Comparison of ENCODE assay signal across 8 cellular contexts in genomic region chr13:108217307-108218043, GRCh38. TPM values are rescaled to one million over a fixed set of nuclear protein-coding genes. Genes with fewer than 3 reads are reported as not detected.
DNase-seq lines count a peak whose midpoint lies in the region; ATAC-seq and TF ChIP-seq lines count a peak whose summit lies in the region.
"Not testable (repeated sequence)": the region's sequence is repeated elsewhere in the genome, so short reads cannot be mapped to it uniquely, and the experiment has no call there.

No MANE protein-coding gene starts in this region.

- peak overlapping the region; percentile 91 to 100 (median 98) for H3K4me3 ChIP-seq in BLaER1 treated with 17β-estradiol and CSF1 and Interleukin-3, amounts not matched to agents 10 nM and 100 nM
- H3K4me3 ChIP-seq in RWPE2 (ENCODE audit: severe bottlenecking) (peak overlapping the region; percentile 54), endocrine pancreas (ENCODE audit: control insufficient read depth, insufficient read depth, low read length) (peak overlapping the region; percentile 88), iPS-18c (ENCODE audit: insufficient read depth, low read depth, low read length) (peak overlapping the region; percentile 87), neural cell (ENCODE audit: low read length) (peak overlapping the region; percentile 89), subcutaneous abdominal adipose tissue (ENCODE audit: low read depth in 1 of 5, low read length in 5 of 5) (peak overlapping the region; percentile 85 to 92 (median 91))

- not testable (repeated sequence) for H3F3A ChIP-seq in neural cell (ENCODE audit: insufficient read depth, low read length, poor library complexity, severe bottlenecking)

- not testable (repeated sequence) for H3K9me3 ChIP-seq in BLaER1 treated with 17β-estradiol and CSF1 and Interleukin-3, amounts not matched to agents 10 nM and 100 nM (replicated peaks in 1 of 11); RWPE2 (ENCODE audit: severe bottlenecking); endocrine pancreas (ENCODE audit: control insufficient read depth, low read length); iPS-18c (ENCODE audit: control insufficient read depth, insufficient read depth, low read length); neural cell (ENCODE audit: low read length); subcutaneous abdominal adipose tissue (ENCODE audit: control insufficient read depth in 5 of 5, low read length in 5 of 5)

- peak; percentile 0 for ATAC-seq in HG03025 (IDR thresholded peaks at IDR 0.05; ENCODE audit: low FRiP score, unreplicated experiment)
- not testable (repeated sequence) for ATAC-seq in RWPE2 (ENCODE audit: low read depth)
- peak in 1 of 2 donors; percentile 0 for ATAC-seq in activated naive CD4-positive, alpha-beta T cell treated with anti-CD3 and anti-CD28 coated beads, Interleukin-2, amount 50 U/mL, for 72 hours

- not testable (repeated sequence) for DNase-seq in RWPE2 (ENCODE audit: low spot score); activated naive CD4-positive, alpha-beta T cell treated with anti-CD3 and anti-CD28 coated beads, Interleukin-2, amount 50 U/mL, for 72 hours (ENCODE audit: low spot score in 2 of 2)

- H3K9me3 Mint-ChIP-seq in activated naive CD4-positive, alpha-beta T cell treated with anti-CD3 and anti-CD28 coated beads, Interleukin-2, amount 50 U/mL, for 72 hours: not testable (repeated sequence)

- peak overlapping the region; percentile 80 to 93 (median 89) for H3K4me2 ChIP-seq in BLaER1 treated with 17β-estradiol and CSF1 and Interleukin-3, amounts not matched to agents 10 nM and 100 nM
- peak overlapping the region; percentile 87 for H3K4me2 ChIP-seq in neural cell (ENCODE audit: low read length)

- TF ChIP-seq CTCF in RWPE2 (IDR thresholded peaks at IDR 0.05; ENCODE audit: poor library complexity, severe bottlenecking); neural cell (IDR thresholded peaks at IDR 0.05; ENCODE audit: poor library complexity, severe bottlenecking): not testable (repeated sequence)

- peaks cover 0 to 10% (median 0%) of the 10 kb centered on the region in 11 experiments; a peak in 9 of 22 replicates for H3K36me3 ChIP-seq in BLaER1 treated with 17β-estradiol and CSF1 and Interleukin-3, amounts not matched to agents 10 nM and 100 nM
- H3K36me3 ChIP-seq in RWPE2 (ENCODE audit: low read depth); endocrine pancreas (ENCODE audit: control insufficient read depth, insufficient read depth, low read length); neural cell (ENCODE audit: insufficient read depth, low read length); subcutaneous abdominal adipose tissue (ENCODE audit: control insufficient read depth in 5 of 5, insufficient read depth in 5 of 5, low read length in 5 of 5): not testable (repeated sequence)

- H3K9me2 ChIP-seq in neural cell (ENCODE audit: insufficient read depth, low read length): not testable (repeated sequence)

- peak overlapping the region; percentile 94 to 99 (median 97) for H3K9ac ChIP-seq in BLaER1 treated with 17β-estradiol and CSF1 and Interleukin-3, amounts not matched to agents 10 nM and 100 nM
- H3K9ac ChIP-seq in endocrine pancreas (ENCODE audit: control insufficient read depth, insufficient read depth, low read length): peak overlapping the region; percentile 97
- peak overlapping the region; percentile 82 for H3K9ac ChIP-seq in neural cell (ENCODE audit: low read length)
- H3K9ac ChIP-seq in subcutaneous abdominal adipose tissue (ENCODE audit: low read length in 5 of 5): peak overlapping the region; percentile 91 to 97 (median 94)

- TF ChIP-seq EP300 in neural cell (conservative IDR thresholded peaks at IDR 0.05; ENCODE audit: poor library complexity, severe bottlenecking): not testable (repeated sequence)

- H4K20me1 ChIP-seq in BLaER1 treated with 17β-estradiol and CSF1 and Interleukin-3, amounts not matched to agents 10 nM and 100 nM: peaks cover 12 to 33% (median 26%) of the 10 kb centered on the region in 11 experiments; a peak in 19 of 22 replicates
- not testable (repeated sequence) for H4K20me1 ChIP-seq in neural cell (ENCODE audit: insufficient read depth)

- peak overlapping the region; percentile 78 for H2AFZ ChIP-seq in neural cell (ENCODE audit: low read depth, low read length)

- not testable (repeated sequence) for H3K27me3 ChIP-seq in BLaER1 treated with 17β-estradiol and CSF1 and Interleukin-3, amounts not matched to agents 10 nM and 100 nM; RWPE2 (ENCODE audit: insufficient read depth, poor library complexity, severe bottlenecking); endocrine pancreas (ENCODE audit: control insufficient read depth, insufficient read depth, low read length); neural cell (ENCODE audit: insufficient read depth, low read depth, low read length); subcutaneous abdominal adipose tissue (ENCODE audit: control insufficient read depth in 5 of 5, insufficient read depth in 4 of 5, low read length in 5 of 5)

- TF ChIP-seq RAD21 in neural cell (conservative IDR thresholded peaks at IDR 0.05): not testable (repeated sequence)

- peak overlapping the region; percentile 98 for H3K27ac Mint-ChIP-seq in activated naive CD4-positive, alpha-beta T cell treated with anti-CD3 and anti-CD28 coated beads, Interleukin-2, amount 50 U/mL, for 72 hours

- peaks cover 47 to 68% (median 63%) of the 10 kb centered on the region in 10 experiments for H3K4me1 ChIP-seq in BLaER1 treated with 17β-estradiol and CSF1 and Interleukin-3, amounts not matched to agents 10 nM and 100 nM
- peaks cover 19% of the 10 kb centered on the region for H3K4me1 ChIP-seq in RWPE2 (ENCODE audit: insufficient read depth, poor library complexity, severe bottlenecking)
- peaks cover 40% of the 10 kb centered on the region for H3K4me1 ChIP-seq in endocrine pancreas (ENCODE audit: control insufficient read depth, insufficient read depth, low read length)
- peaks cover 0 to 46% (median 41%) of the 10 kb centered on the region in 5 donors for H3K4me1 ChIP-seq in subcutaneous abdominal adipose tissue (ENCODE audit: control insufficient read depth in 5 of 5, insufficient read depth in 5 of 5, low read length in 5 of 5)

- peaks cover 43% of the 10 kb centered on the region for H3K79me2 ChIP-seq in neural cell (replicated peaks; ENCODE audit: insufficient read depth, low read length)

- H3K36me3 Mint-ChIP-seq in activated naive CD4-positive, alpha-beta T cell treated with anti-CD3 and anti-CD28 coated beads, Interleukin-2, amount 50 U/mL, for 72 hours: peaks cover 9 to 10% of the 10 kb centered on the region in 2 donors

- H3K27ac ChIP-seq in BLaER1 treated with 17β-estradiol and CSF1 and Interleukin-3, amounts not matched to agents 10 nM and 100 nM: peak overlapping the region; percentile 90 to 98 (median 95)
- H3K27ac ChIP-seq in RWPE2 (ENCODE audit: poor library complexity, severe bottlenecking) (peak overlapping the region; percentile 55), neural cell (ENCODE audit: low read length) (peak overlapping the region; percentile 86), subcutaneous abdominal adipose tissue (ENCODE audit: low read depth, low read length) (peak overlapping the region; percentile 85)

RNA-seq across cellular contexts. Expression of gene ABHD13, which starts 0.7 kb away (rescaled TPM):
- total RNA-seq in activated naive CD4-positive, alpha-beta T cell treated with anti-CD3 and anti-CD28 coated beads, Interleukin-2, amount 50 U/mL, for 72 hours: 1 to 10 TPM; 3.4 to 4.1 TPM
- 12.0 and 14.4 TPM in 2 replicates for polyA plus RNA-seq in neural cell
- 29.9 and 32.1 TPM in 2 replicates for polyA minus RNA-seq in neural cell

RNA-seq across cellular contexts. Expression of gene LIG4, which starts 2.1 kb away (rescaled TPM):
- 1 to 10 TPM; 4.9 to 10.0 TPM for total RNA-seq in activated naive CD4-positive, alpha-beta T cell treated with anti-CD3 and anti-CD28 coated beads, Interleukin-2, amount 50 U/mL, for 72 hours
- polyA plus RNA-seq in neural cell: 28.8 and 32.3 TPM in 2 replicates
- polyA minus RNA-seq in neural cell: 57.7 and 68.8 TPM in 2 replicates

RNA-seq across cellular contexts. Expression of gene TNFSF13B, which starts 52.0 kb away (rescaled TPM):
- total RNA-seq in activated naive CD4-positive, alpha-beta T cell treated with anti-CD3 and anti-CD28 coated beads, Interleukin-2, amount 50 U/mL, for 72 hours: 1 to 10 TPM; 2.8 to 6.6 TPM
- 0.28 and 0.50 TPM in 2 replicates for polyA plus RNA-seq in neural cell
- polyA minus RNA-seq in neural cell: 0.93 and 1.7 TPM in 2 replicates
